8 cellular contexts compared by ENCODE assay signal in the genomic region with DNA sequence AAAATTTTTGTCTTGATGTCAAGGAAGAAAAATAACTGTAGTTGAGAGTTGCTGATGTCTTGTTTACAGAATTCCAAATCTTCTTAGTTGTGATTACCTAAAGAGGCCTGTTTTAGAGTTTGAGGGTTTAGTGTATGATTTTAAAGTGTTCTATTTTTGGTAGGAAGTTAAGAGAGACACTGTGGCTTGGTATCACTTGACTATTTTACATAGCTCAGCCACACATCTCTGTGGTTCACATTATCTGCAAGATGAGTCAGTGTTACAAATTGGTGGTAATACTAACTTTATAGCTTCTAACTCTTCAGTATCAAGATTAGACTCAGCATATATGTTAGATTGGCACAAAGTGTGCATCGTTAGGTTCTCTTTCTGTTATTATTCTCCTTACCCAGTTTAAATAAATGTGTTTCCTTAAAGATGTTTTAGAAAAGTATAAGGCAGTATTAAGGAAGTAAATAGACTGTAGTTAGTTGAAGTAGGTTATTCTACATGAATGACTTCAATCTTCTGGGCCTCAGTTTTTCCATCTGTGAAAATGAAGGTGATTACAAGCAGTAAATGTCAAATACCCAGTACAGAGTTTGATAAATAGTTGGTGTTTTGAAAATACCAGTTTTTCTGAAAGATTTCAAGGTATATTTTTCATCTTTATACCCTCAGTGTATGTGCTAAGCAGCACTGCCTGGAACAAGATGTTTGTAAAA. TPM values are rescaled to one million over a fixed set of nuclear protein-coding genes. Genes with fewer than 3 reads are reported as not detected.
DNase-seq lines count a peak whose midpoint lies in the region; ATAC-seq and TF ChIP-seq lines count a peak whose summit lies in the region.

No MANE protein-coding gene starts in this region.

- no peak overlapping the region for H2AK5ac ChIP-seq in mesenchymal stem cell (ENCODE audit: low read length, severe bottlenecking)

- H3K27ac ChIP-seq in mesenchymal stem cell (ENCODE audit: low read length, poor library complexity, severe bottlenecking) (no peak overlapping the region), psoas muscle (no peak overlapping the region)

- peak; percentile 93 for ATAC-seq in GM18868 (IDR thresholded peaks at IDR 0.05; ENCODE audit: unreplicated experiment)
- ATAC-seq in psoas muscle: no peak

- WGBS in mesenchymal stem cell: no CpG with 5 or more reads among the region's 1 CpG
- 87 to 97% (median 95%) methylated on average over 1 of the region's 1 CpG for WGBS in psoas muscle, 3 donors

- H3K9ac ChIP-seq in mesenchymal stem cell (ENCODE audit: low read length): no peak overlapping the region

- H2BK5ac ChIP-seq in mesenchymal stem cell (ENCODE audit: low read depth, low read length, poor library complexity, severe bottlenecking): no peak overlapping the region

- H2BK15ac ChIP-seq in mesenchymal stem cell (ENCODE audit: low read depth, poor library complexity, severe bottlenecking): no peak overlapping the region

- no peak overlapping the region for H3K23ac ChIP-seq in mesenchymal stem cell (ENCODE audit: low read length in 2 of 2)

- no peak overlapping the region for H2AFZ ChIP-seq in mesenchymal stem cell (ENCODE audit: low read depth, low read length)

- no peak for TF ChIP-seq CTCF in psoas muscle (IDR thresholded peaks at IDR 0.05)

- H3K14ac ChIP-seq in mesenchymal stem cell (ENCODE audit: low read length in 2 of 2): no peak overlapping the region

- no peak overlapping the region for H2BK12ac ChIP-seq in mesenchymal stem cell (ENCODE audit: low read length in 2 of 2)

- H3K27me3 ChIP-seq in mesenchymal stem cell (ENCODE audit: control insufficient read depth in 1 of 2, insufficient read depth in 1 of 2, low read length in 2 of 2) (no peaks in the 10 kb centered on the region), psoas muscle (ENCODE audit: insufficient read depth in 3 of 3, low read length in 2 of 3) (no peaks in the 10 kb centered on the region)

- no peak overlapping the region for H2BK120ac ChIP-seq in mesenchymal stem cell (ENCODE audit: low read depth, low read length)

- no peak overlapping the region for H3K18ac ChIP-seq in mesenchymal stem cell (ENCODE audit: low read depth in 1 of 2, low read length in 2 of 2)

- H3K4me2 ChIP-seq in mesenchymal stem cell (ENCODE audit: low read length, poor library complexity, severe bottlenecking): no peak overlapping the region

- no peaks in the 10 kb centered on the region for H3K79me1 ChIP-seq in mesenchymal stem cell (replicated peaks; ENCODE audit: low read length, poor library complexity, severe bottlenecking)

- H3K4ac ChIP-seq in mesenchymal stem cell (ENCODE audit: low read depth in 1 of 2, low read length in 2 of 2): no peak overlapping the region

- H3K36me3 ChIP-seq in mesenchymal stem cell (ENCODE audit: control insufficient read depth in 1 of 2, insufficient read depth in 2 of 2, low read depth in 1 of 2, low read length in 2 of 2) (peaks cover 4 to 33% of the 10 kb centered on the region in 2 experiments), psoas muscle (ENCODE audit: insufficient read depth in 1 of 2, low read depth in 1 of 2) (peaks cover 0 to 22% of the 10 kb centered on the region in 2 donors)

- H3K4me1 ChIP-seq in mesenchymal stem cell (ENCODE audit: control insufficient read depth, insufficient read depth, low read depth, low read length) (no peaks in the 10 kb centered on the region), psoas muscle (no peaks in the 10 kb centered on the region)

- H3K9me3 ChIP-seq in mesenchymal stem cell (ENCODE audit: control insufficient read depth, low read length) (no peaks in the 10 kb centered on the region), psoas muscle (no peaks in the 10 kb centered on the region)

- no peak overlapping the region for H4K91ac ChIP-seq in mesenchymal stem cell (ENCODE audit: low read length)

- peak; percentile 9 for DNase-seq in HCEC 1CT
- DNase-seq in M059J (ENCODE audit: low read depth): peak; percentile 44
- peak; percentile 66 for DNase-seq in mesenchymal stem cell
- DNase-seq in stimulated activated CD4-positive, alpha-beta T cell treated with anti-CD3 and anti-CD28 coated beads, Interleukin-4, amount 100 ng/mL, for 4 hours: no peak
- DNase-seq in psoas muscle: no peak
- DNase-seq in NCI-H345 (lab: John Stamatoyannopoulos, UW): no peak
- no peak for DNase-seq in posterior cingulate gyrus

- H3K4me3 ChIP-seq in mesenchymal stem cell (ENCODE audit: insufficient read depth in 1 of 2, low read depth in 1 of 2, low read length in 2 of 2) (no peak overlapping the region), psoas muscle (no peak overlapping the region)

- no peak overlapping the region for H4K8ac ChIP-seq in mesenchymal stem cell (ENCODE audit: low read length)

- intact Hi-C loops in psoas muscle (cut with DNase I) (no loop called here), posterior cingulate gyrus (cut with DNase I) (no loop called here)

RNA-seq across cellular contexts. Expression of gene COG6, which starts 33.4 kb away (rescaled TPM):
- total RNA-seq in M059J (2014; rRNA removed; shearing (Covaris generic)): 24.1 and 26.0 TPM in 2 replicates
- polyA plus RNA-seq in mesenchymal stem cell (2013, experiment 1 of 2): 21.2 TPM
- polyA plus RNA-seq in mesenchymal stem cell (2013, experiment 2 of 2): 21.7 TPM
- total RNA-seq in psoas muscle: 10 to 100 TPM in 3 of 4 donors, 1 to 10 TPM in 1; 7.5 to 26.4 (median 13.2) TPM
- polyA plus RNA-seq in psoas muscle: 1 to 10 TPM; 4.3 to 9.8 (median 5.6) TPM

Comparison
In these comparisons a context has a peak if more than half of its experiments do, and no peak if none do; other contexts are left out.
1. DNase-seq: peak in HCEC 1CT (single experiment), M059J (single experiment) and mesenchymal stem cell (single experiment); none in stimulated activated CD4-positive, alpha-beta T cell treated with anti-CD3 and anti-CD28 coated beads, Interleukin-4, amount 100 ng/mL, for 4 hours (0 of 2), psoas muscle (0 of 2), NCI-H345 (single experiment) and posterior cingulate gyrus (0 of 10).